Comparison of ENCODE assay signal across 8 cellular contexts in the genomic region with DNA sequence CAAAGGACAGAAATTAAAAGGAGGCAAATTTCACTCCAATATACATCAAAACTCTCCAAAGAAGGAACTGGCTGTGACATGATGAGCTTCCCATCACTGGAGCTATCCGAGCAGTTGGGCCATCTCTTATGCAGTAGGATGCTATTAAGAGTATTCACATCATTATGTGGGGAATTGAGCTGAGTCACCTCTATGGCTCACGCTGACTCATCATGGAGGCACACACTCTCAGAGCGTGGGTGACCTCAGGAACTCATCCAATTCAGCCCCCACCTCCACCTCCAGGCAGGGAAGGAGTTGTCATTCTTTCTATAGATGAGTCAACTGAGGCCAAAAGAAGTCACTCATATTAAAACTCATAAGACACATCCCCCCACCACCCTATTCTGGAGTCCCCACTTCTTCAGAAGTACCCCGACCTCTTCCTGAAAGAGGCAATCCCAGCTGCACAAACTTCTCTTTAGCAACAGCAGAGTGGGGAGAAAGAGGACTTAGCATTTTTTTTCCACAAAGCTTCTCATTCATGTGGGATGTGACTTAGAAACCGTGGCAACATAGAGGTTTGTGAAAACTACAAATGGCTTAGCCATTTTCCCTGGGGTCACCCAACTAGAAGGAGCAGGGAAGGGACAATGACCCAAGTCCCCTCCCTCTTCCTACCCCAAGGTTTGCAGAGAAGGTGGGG. TPM values are rescaled to one million over a fixed set of nuclear protein-coding genes. Genes with fewer than 3 reads are reported as not detected.
A peak's percentile ranks its signal among the peaks of the same experiment; 100 is the strongest.
DNase-seq lines count a peak whose midpoint lies in the region; TF ChIP-seq lines count a peak whose summit lies in the region.

No MANE protein-coding gene starts in this region.

- H3K4me3 ChIP-seq in right atrium auricular region = no peak overlapping the region

- H3K27ac ChIP-seq in right atrium auricular region = no peak overlapping the region

- DNase-seq in stimulated activated naive CD4-positive, alpha-beta T cell treated with Interleukin-2 at 50 U/mL for 16 hours (lab: John Stamatoyannopoulos, UW) = peak; percentile 69
- DNase-seq in stimulated activated naive CD4-positive, alpha-beta T cell (lab: John Stamatoyannopoulos, UW) = no peak
- DNase-seq in NCI-H69 (lab: John Stamatoyannopoulos, UW) (peak; percentile 3), dermis blood vessel endothelial cell (peak; percentile 87), right atrium auricular region (ENCODE audit: low spot score) (no peak), COR-L47 (lab: John Stamatoyannopoulos, UW) (no peak), NCI-H345 (lab: John Stamatoyannopoulos, UW) (no peak)
- DNase-seq in stimulated activated CD4-positive, alpha-beta T cell treated with anti-CD3 and anti-CD28 coated beads, Interleukin-12 subunit alpha, Interleukin-12 subunit beta, amount 100 ng/mL, for 48 hours (ENCODE audit: low read depth in 2 of 3, low spot score in 1 of 3) = peak; percentile 58 to 67 (median 63)

- no peaks in the 10 kb centered on the region for H3K27me3 ChIP-seq in right atrium auricular region

- no peaks in the 10 kb centered on the region for H3K36me3 ChIP-seq in right atrium auricular region

- no peak for TF ChIP-seq CTCF in right atrium auricular region (IDR thresholded peaks at IDR 0.05)

- no peaks in the 10 kb centered on the region for H3K9me3 ChIP-seq in right atrium auricular region

- peaks cover 0 to 20% of the 10 kb centered on the region in 2 donors for H3K4me1 ChIP-seq in right atrium auricular region

RNA-seq across cellular contexts. Expression of a gene that starts 32.5 kb away (rescaled TPM):
- total RNA-seq in dermis blood vessel endothelial cell (not detected in 2 replicates), right atrium auricular region (not detected)

Comparison
In these comparisons a context has a peak if more than half of its experiments do, and no peak if none do; other contexts are left out.
1. DNase-seq: peak in stimulated activated naive CD4-positive, alpha-beta T cell treated with Interleukin-2 at 50 U/mL for 16 hours (single experiment), NCI-H69 (single experiment), dermis blood vessel endothelial cell (single experiment) and stimulated activated CD4-positive, alpha-beta T cell treated with anti-CD3 and anti-CD28 coated beads, Interleukin-12 subunit alpha, Interleukin-12 subunit beta, amount 100 ng/mL, for 48 hours (3 of 3); none in stimulated activated naive CD4-positive, alpha-beta T cell (0 of 6), right atrium auricular region (single experiment), COR-L47 (single experiment) and NCI-H345 (single experiment).